ENCODE assay signal across 6 cellular contexts in genomic region chr16:648071-648785, GRCh38.
DNase-seq lines count a peak whose midpoint lies in the region.

No MANE protein-coding gene starts in this region.

- peaks cover 0 to 6% of the 10 kb centered on the region in 2 donors for H3K36me3 ChIP-seq in muscle layer of duodenum (ENCODE audit: control insufficient read depth in 1 of 2, insufficient read depth in 2 of 2, low read length in 2 of 2)

- H3K9me3 ChIP-seq in muscle layer of duodenum (ENCODE audit: control insufficient read depth in 1 of 2, low read length in 2 of 2) = no peaks in the 10 kb centered on the region

- peak overlapping the region; percentile 54 to 86 for H3K4me3 ChIP-seq in muscle layer of duodenum (ENCODE audit: low read depth in 1 of 2, low read length in 2 of 2)

- no peaks in the 10 kb centered on the region for H3K27me3 ChIP-seq in muscle layer of duodenum (ENCODE audit: low read depth, low read length)

- H3K27ac ChIP-seq in angular gyrus (ENCODE audit: low read depth, low read length) (peak overlapping the region; percentile 67), muscle layer of duodenum (ENCODE audit: low read length) (peak overlapping the region; percentile 79)

- DNase-seq in ELR (ENCODE audit: low read depth) (peak; percentile 38), NCI-H2029 treated with DMSO at 0.1 percent for 48 hours (lab: John Stamatoyannopoulos, UW) (peak; percentile 11), NK-92 (lab: John Stamatoyannopoulos, UW; ENCODE audit: unreplicated experiment) (no peak)
- no peak for DNase-seq in effector CD8-positive, alpha-beta T cell (lab: John Stamatoyannopoulos, UW)

- H3K4me1 ChIP-seq in muscle layer of duodenum (ENCODE audit: control insufficient read depth in 1 of 2, insufficient read depth in 2 of 2, low read length in 2 of 2) = peaks cover 0 to 33% of the 10 kb centered on the region in 2 donors

Comparison
In these comparisons a context has a peak if more than half of its experiments do, and no peak if none do; other contexts are left out.
1. DNase-seq: peak in ELR (single experiment) and NCI-H2029 treated with DMSO at 0.1 percent for 48 hours (single experiment); none in effector CD8-positive, alpha-beta T cell (single experiment) and NK-92 (single experiment).